17 cellular contexts compared by ENCODE assay signal in the genomic region with DNA sequence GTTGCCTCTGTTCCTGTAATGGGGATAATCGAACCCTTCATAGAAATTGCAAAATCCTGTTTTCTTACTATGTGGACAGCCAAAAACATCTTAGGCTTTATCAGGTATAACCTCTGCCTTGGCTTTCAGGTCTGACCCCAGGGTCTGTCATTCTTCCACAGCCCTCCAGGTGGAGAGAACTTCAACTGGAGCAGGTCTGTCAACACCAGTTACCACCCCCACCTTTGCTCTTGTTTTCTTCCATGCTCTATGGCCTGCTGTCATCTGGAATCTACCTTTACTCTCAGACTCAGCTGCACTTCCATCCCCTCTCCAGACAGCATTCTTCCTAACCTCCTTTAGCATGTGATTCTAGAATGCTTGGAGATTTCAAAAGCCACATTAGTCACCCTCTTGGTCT. TPM values are rescaled to one million over a fixed set of nuclear protein-coding genes. Genes with fewer than 3 reads are reported as not detected.
DNase-seq lines count a peak whose midpoint lies in the region; TF ChIP-seq lines count a peak whose summit lies in the region.
"Had no signal": no experiment of that assay in that cellular context is flagged by ENCODE, and none has a peak within 500 bp of the region (broad histone marks: within the 10 kb centered on the region; RNA-seq: fewer than 3 reads in every experiment).

No MANE protein-coding gene starts in this region.

- H3K27me3 ChIP-seq in osteoblast (ENCODE audit: insufficient read depth, low read length) (no peaks in the 10 kb centered on the region), smooth muscle cell (ENCODE audit: low read depth) (no peaks in the 10 kb centered on the region)
- H3K27me3 ChIP-seq: ovary had no signal

- H3K4me2 ChIP-seq in osteoblast (ENCODE audit: insufficient read depth, low read length) (no peak overlapping the region), smooth muscle cell (no peak overlapping the region)

- H3K4me1 ChIP-seq in osteoblast (ENCODE audit: insufficient read depth, low read length) (no peaks in the 10 kb centered on the region), smooth muscle cell (ENCODE audit: low read depth) (no peaks in the 10 kb centered on the region)

- H3K9me3 ChIP-seq in osteoblast (ENCODE audit: low read depth, low read length) (no peaks in the 10 kb centered on the region), smooth muscle cell (replicated peaks; ENCODE audit: low read depth) (no peaks in the 10 kb centered on the region)
- H3K9me3 ChIP-seq: ovary had no signal

- TF ChIP-seq CTCF in osteoblast (IDR thresholded peaks at IDR 0.05; ENCODE audit: extremely low read depth, low read depth, low read length), result peak; percentile 11
- no peak for TF ChIP-seq CTCF in smooth muscle cell (IDR thresholded peaks at IDR 0.05; ENCODE audit: borderline replicate concordance, insufficient read depth, poor library complexity, severe bottlenecking)
- no peak for TF ChIP-seq CTCF in GM20000 (IDR thresholded peaks at IDR 0.05; ENCODE audit: extremely low read depth, missing control alignments)

- H3K27ac ChIP-seq in osteoblast (ENCODE audit: low read depth, low read length), result no peak overlapping the region
- no peak overlapping the region for H3K27ac ChIP-seq in smooth muscle cell (ENCODE audit: low read depth)
- H3K27ac ChIP-seq: coronary artery, ovary had no signal

- H2AFZ ChIP-seq in osteoblast (ENCODE audit: low read length), result no peak overlapping the region
- no peak overlapping the region for H2AFZ ChIP-seq in smooth muscle cell (ENCODE audit: low read depth)

- no peaks in the 10 kb centered on the region for H3K36me3 ChIP-seq in osteoblast (ENCODE audit: insufficient read depth, low read length)
- H3K36me3 ChIP-seq in smooth muscle cell (ENCODE audit: low read depth), result no peaks in the 10 kb centered on the region
- H3K36me3 ChIP-seq: ovary had no signal

- no peak overlapping the region for H3K4me3 ChIP-seq in osteoblast (ENCODE audit: insufficient read depth, low read length)
- H3K4me3 ChIP-seq in smooth muscle cell, result no peak overlapping the region
- H3K4me3 ChIP-seq: coronary artery, ovary had no signal

- H3K9ac ChIP-seq in smooth muscle cell (ENCODE audit: low read depth), result no peak overlapping the region

- H3K79me2 ChIP-seq in osteoblast (ENCODE audit: insufficient read depth, low read length) (no peaks in the 10 kb centered on the region), smooth muscle cell (ENCODE audit: low read depth) (no peaks in the 10 kb centered on the region)

- no peaks in the 10 kb centered on the region for H4K20me1 ChIP-seq in osteoblast (ENCODE audit: insufficient read depth, low read length)
- no peaks in the 10 kb centered on the region for H4K20me1 ChIP-seq in smooth muscle cell (ENCODE audit: low read depth)

- DNase-seq in NCI-H146 (lab: John Stamatoyannopoulos, UW) (peak; percentile 5), NCI-H146 treated with DMSO at 0.1 percent for 48 hours (lab: John Stamatoyannopoulos, UW; ENCODE audit: unreplicated experiment) (no peak), NCI-H2107 (lab: John Stamatoyannopoulos, UW) (peak; percentile 78), osteoblast (ENCODE audit: insufficient read length, low spot score, missing footprints) (peak; percentile 38), smooth muscle cell (lab: John Stamatoyannopoulos, UW; ENCODE audit: unreplicated experiment) (no peak), GM20000 (ENCODE audit: low spot score) (no peak)
- DNase-seq in central memory CD4-positive, alpha-beta T cell, result peak; percentile 11
- DNase-seq in stimulated activated CD4-positive, alpha-beta T cell treated with anti-CD3 and anti-CD28 coated beads, Interleukin-12 subunit alpha, Interleukin-12 subunit beta, amount 100 ng/mL, for 4 hours, result no peak
- DNase-seq: activated naive CD4-positive, alpha-beta T cell; DMS79; NCI-H2081 treated with DMSO at 0.1 percent for 48 hours; ovary; stimulated activated CD4-positive, alpha-beta T cell treated with anti-CD3 and anti-CD28 coated beads, Interleukin-1b, Interleukin-23, amount 100 ng/mL, for 48 hours; stimulated activated naive CD8-positive, alpha-beta T cell treated with anti-CD3 and anti-CD28 coated beads, Interleukin-15, Interleukin-2, amounts not matched to agents 100 U/mL and 50 U/mL, for 24 hours had no signal

- H3F3A ChIP-seq in smooth muscle cell (ENCODE audit: low read depth), result no peaks in the 10 kb centered on the region

- 75% methylated on average over 1 of the region's 1 CpG for WGBS in smooth muscle cell (ENCODE audit: low lambda C conversion rate)

RNA-seq across cellular contexts. Expression of gene GJA9, which starts 10.4 kb away (rescaled TPM):
- total RNA-seq in osteoblast (not detected in 2 replicates), smooth muscle cell (not detected in 2 replicates)
- 0.14 TPM in 1 of 2 replicates, not detected in the other for polyA plus RNA-seq in smooth muscle cell
- total RNA-seq: frontal cortex, lung microvascular endothelial cell, ovary had no signal
- polyA plus RNA-seq: ovary had no signal

RNA-seq across cellular contexts. Expression of gene MYCBP, which starts 18.6 kb away (rescaled TPM):
- total RNA-seq in osteoblast (2.1 and 2.5 TPM in 2 replicates), smooth muscle cell (17.1 and 33.7 TPM in 2 replicates)
- polyA plus RNA-seq in smooth muscle cell, result 34.0 and 44.0 TPM in 2 replicates

RNA-seq across cellular contexts. Expression of gene RRAGC, which starts 32.2 kb away (rescaled TPM):
- 57.9 and 64.5 TPM in 2 replicates for total RNA-seq in osteoblast
- 13.2 and 16.6 TPM in 2 replicates for total RNA-seq in smooth muscle cell
- polyA plus RNA-seq in smooth muscle cell, result 12.0 and 13.3 TPM in 2 replicates

RNA-seq across cellular contexts. Expression of gene RHBDL2, which starts 49.9 kb away (rescaled TPM):
- 0.59 and 0.72 TPM in 2 replicates for total RNA-seq in osteoblast
- not detected in 2 replicates for total RNA-seq in smooth muscle cell
- 0.27 TPM in 1 of 2 replicates, not detected in the other for polyA plus RNA-seq in smooth muscle cell
- total RNA-seq: lung microvascular endothelial cell had no signal

Comparison
In these comparisons a context has a peak if more than half of its experiments do, and no peak if none do; other contexts are left out.
1. DNase-seq: peak in NCI-H146 (single experiment), NCI-H2107 (single experiment), central memory CD4-positive, alpha-beta T cell (single experiment) and osteoblast (single experiment); none in NCI-H146 treated with DMSO at 0.1 percent for 48 hours (single experiment), stimulated activated CD4-positive, alpha-beta T cell treated with anti-CD3 and anti-CD28 coated beads, Interleukin-12 subunit alpha, Interleukin-12 subunit beta, amount 100 ng/mL, for 4 hours (single experiment), smooth muscle cell (single experiment) and GM20000 (single experiment).